Comparison of ENCODE assay signal across 22 cellular contexts in the genomic region with DNA sequence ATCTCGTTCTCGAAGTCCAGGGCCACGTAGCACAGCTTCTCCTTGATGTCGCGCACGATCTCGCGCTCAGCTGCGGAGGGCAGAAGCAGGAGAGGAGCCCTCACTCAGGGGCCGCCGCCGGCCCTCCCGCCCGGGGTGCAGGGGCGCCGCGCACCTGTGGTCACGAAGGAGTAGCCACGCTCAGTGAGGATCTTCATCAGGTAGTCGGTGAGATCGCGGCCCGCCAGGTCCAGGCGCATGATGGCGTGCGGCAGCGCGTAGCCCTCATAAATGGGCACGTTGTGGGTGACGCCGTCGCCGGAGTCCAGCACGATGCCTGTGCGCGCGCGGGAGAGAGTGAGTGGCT. TPM values are rescaled to one million over a fixed set of nuclear protein-coding genes. Genes with fewer than 3 reads are reported as not detected.
A peak's percentile ranks its signal among the peaks of the same experiment; 100 is the strongest.
DNase-seq lines count a peak whose midpoint lies in the region; ATAC-seq, FAIRE-seq and TF ChIP-seq lines count a peak whose summit lies in the region.
"Had no signal": no experiment of that assay in that cellular context is flagged by ENCODE, and none has a peak within 500 bp of the region (broad histone marks: within the 10 kb centered on the region; RNA-seq: fewer than 3 reads in every experiment).

No MANE protein-coding gene starts in this region.

- peaks cover 28 to 71% (median 42%) of the 10 kb centered on the region in 5 donors for H3K27me3 Mint-ChIP-seq in naive thymus-derived CD8-positive, alpha-beta T cell

- TF ChIP-seq CTCF in A673 (conservative IDR thresholded peaks at IDR 0.05; ENCODE audit: low read depth, low read length) (no peak), coronary artery (IDR thresholded peaks at IDR 0.05) (no peak), HepG2 (CRISPR knock-in tag; IDR thresholded peaks at IDR 0.05) (no peak)

- H3K27ac ChIP-seq in A673 (ENCODE audit: low read depth, low read length, poor library complexity, severe bottlenecking) (no peak overlapping the region), coronary artery (no peak overlapping the region), HepG2 (ENCODE audit: extremely low read length, insufficient read depth, low read length) (no peak overlapping the region)
- H3K27ac ChIP-seq: hepatocyte, left lung, upper lobe of left lung had no signal

- DNase-seq in A673 (ENCODE audit: low spot score), result no peak
- DNase-seq in coronary artery (ENCODE audit: low spot score), result no peak
- DNase-seq in naive thymus-derived CD8-positive, alpha-beta T cell, result no peak
- DNase-seq in hepatic stellate cell (ENCODE audit: low spot score), result no peak
- DNase-seq in HepG2 (ENCODE audit: low spot score), result no peak
- no peak for DNase-seq in NCI-H748 treated with DMSO at 0.1 percent for 48 hours (lab: John Stamatoyannopoulos, UW)
- DNase-seq: activated CD4-positive, alpha-beta T cell treated with anti-CD3 and anti-CD28 coated beads for 1 hour; AML-193; amygdala; cortex of kidney; left lung; NCI-H2171 treated with DMSO at 0.1 percent for 48 hours; stimulated activated CD8-positive, alpha-beta memory T cell treated with anti-CD3 and anti-CD28 coated beads, Interleukin-4, amount 100 ng/mL, for 48 hours; T-helper 2 cell had no signal

- peaks cover 70% of the 10 kb centered on the region for H3K27me3 ChIP-seq in A673 (replicated peaks; ENCODE audit: insufficient read depth, low read depth, low read length, poor library complexity)
- H3K27me3 ChIP-seq in HepG2 (ENCODE audit: control insufficient read depth in 1 of 2, insufficient read depth in 2 of 2, low read length in 2 of 2), result peaks cover 0 to 10% of the 10 kb centered on the region in 2 experiments; a peak in 2 of 5 replicates

- no peaks in the 10 kb centered on the region for H3K79me2 ChIP-seq in HepG2 (ENCODE audit: insufficient read depth, low read length)
- H3K79me2 ChIP-seq: hepatocyte had no signal

- WGBS in HepG2 (ENCODE audit: low lambda C conversion rate), result 93% methylated on average over 38 of the region's 38 CpGs

- TF ChIP-seq RAD21 in HepG2 (CRISPR knock-in tag; IDR thresholded peaks at IDR 0.05), result no peak

- BruUV-seq in A673 (replicated peaks; lab: Mats Ljungman, UMichigan) (no TSS peak), HepG2 (replicated peaks; lab: Mats Ljungman, UMichigan) (no TSS peak)

- ATAC-seq in naive thymus-derived CD8-positive, alpha-beta T cell, result no peak
- ATAC-seq in HepG2 (no peak), HG03108 (IDR thresholded peaks at IDR 0.05; ENCODE audit: unreplicated experiment) (no peak)
- ATAC-seq: esophagus mucosa; left lung; natural killer cell treated with Interleukin-12 subunit alpha and Interleukin-12 subunit beta and Interleukin-15 and Interleukin-18, amount 100 ng/mL, for 72 hours had no signal

- peaks cover 0 to 3% (median 0%) of the 10 kb centered on the region in 9 donors for H3K9me3 Mint-ChIP-seq in naive thymus-derived CD8-positive, alpha-beta T cell
- H3K9me3 Mint-ChIP-seq: natural killer cell treated with Interleukin-12 subunit alpha and Interleukin-12 subunit beta and Interleukin-15 and Interleukin-18, amount 100 ng/mL, for 72 hours had no signal

- H3K36me3 Mint-ChIP-seq in naive thymus-derived CD8-positive, alpha-beta T cell, result peaks cover 0 to 6% (median 3%) of the 10 kb centered on the region in 3 donors

- H3K4me1 Mint-ChIP-seq in naive thymus-derived CD8-positive, alpha-beta T cell, result peaks cover 5 to 27% (median 23%) of the 10 kb centered on the region in 4 donors

- no peak overlapping the region for H2AFZ ChIP-seq in HepG2 (ENCODE audit: low read length)
- H2AFZ ChIP-seq: hepatocyte had no signal

- H3K4me3 ChIP-seq in A673 (ENCODE audit: low read depth, low read length, poor library complexity, severe bottlenecking) (peak overlapping the region; percentile 37), coronary artery (peak overlapping the region; percentile 61), HepG2 (replicated peaks in 1 of 3; ENCODE audit: insufficient read depth in 1 of 3, low read depth in 2 of 3, low read length in 3 of 3) (no peak overlapping the region)
- H3K4me3 ChIP-seq: HAP-1, hepatocyte, left lung had no signal

- no peak overlapping the region for H3K27ac Mint-ChIP-seq in naive thymus-derived CD8-positive, alpha-beta T cell
- H3K27ac Mint-ChIP-seq: natural killer cell treated with Interleukin-12 subunit alpha and Interleukin-12 subunit beta and Interleukin-15 and Interleukin-18, amount 100 ng/mL, for 72 hours had no signal

- H3K4me2 ChIP-seq in HepG2 (ENCODE audit: low read depth, low read length), result no peak overlapping the region
- H3K4me2 ChIP-seq: hepatocyte had no signal

- intact Hi-C loops in A673 (cut with micrococcal nuclease; ENCODE audit: unreplicated experiment), result no loop called here
- intact Hi-C loops in HepG2 (cut with micrococcal nuclease; ENCODE audit: unreplicated experiment), result no loop called here

- in situ Hi-C loops in HepG2 (cut with HindIII; ENCODE audit: extremely low pct_ligation_motif_present, low pct_unique_long_range_greater_than_20kb), result no loop called here

- TF ChIP-seq POLR2A in HepG2 (IDR thresholded peaks at IDR 0.05; ENCODE audit: insufficient read depth in 1 of 2, low read depth in 2 of 2, low read length in 2 of 2), result no peak

- peaks cover 13% of the 10 kb centered on the region for H3K4me1 ChIP-seq in A673 (ENCODE audit: insufficient read depth, low read length, poor library complexity, severe bottlenecking)
- H3K4me1 ChIP-seq in ES-I3 (ENCODE audit: insufficient read depth, low read length), result no peaks in the 10 kb centered on the region; the same call in 1 of the 2 replicates
- no peaks in the 10 kb centered on the region for H3K4me1 ChIP-seq in HepG2 (ENCODE audit: insufficient read depth, low read length)
- H3K4me1 ChIP-seq: HAP-1 had no signal

- H3K9ac ChIP-seq in ES-I3 (ENCODE audit: low read depth, low read length) (peak overlapping the region; percentile 11; the same call in 1 of the 2 replicates), HepG2 (ENCODE audit: insufficient read depth, low read depth, low read length) (no peak overlapping the region)

- H4K20me1 ChIP-seq in HepG2 (ENCODE audit: insufficient read depth, low read length), result no peaks in the 10 kb centered on the region

- no peak for FAIRE-seq in HepG2 (lab: Jason Lieb, UNC)

- CTCF ChIA-PET in A673 (lab: Charles Lee) (no interaction called here), HepG2 (lab: Yijun Ruan, JAX; ENCODE audit: low intra/inter-chr PET ratio, low total read pairs) (no interaction called here)

- no peaks in the 10 kb centered on the region for H3K9me3 ChIP-seq in A673 (ENCODE audit: low read depth, low read length, poor library complexity, severe bottlenecking)
- no peaks in the 10 kb centered on the region for H3K9me3 ChIP-seq in ES-I3 (ENCODE audit: control insufficient read depth, insufficient read depth, low read length)
- H3K9me3 ChIP-seq in HepG2 (ENCODE audit: low read length), result no peaks in the 10 kb centered on the region
- H3K9me3 ChIP-seq: HAP-1, left lung, upper lobe of left lung had no signal

- TF ChIP-seq EP300 in HepG2 (IDR thresholded peaks at IDR 0.05; ENCODE audit: low read depth in 2 of 2, low read length in 2 of 2), result no peak
- TF ChIP-seq EP300 in HepG2 (CRISPR knock-in tag; IDR thresholded peaks at IDR 0.05; ENCODE audit: borderline replicate concordance), result no peak

- POLR2A ChIA-PET in A673 (lab: Charles Lee; ENCODE audit: low non-redundant PET) (no interaction called here), HepG2 (lab: Yijun Ruan, JAX) (no interaction called here)
- POLR2A ChIA-PET in naive thymus-derived CD8-positive, alpha-beta T cell (lab: Charles Lee), result no interaction called here

- H3K36me3 ChIP-seq in A673 (ENCODE audit: insufficient read depth, low read length, poor library complexity, severe bottlenecking) (no peaks in the 10 kb centered on the region), ES-I3 (ENCODE audit: insufficient read depth, low read length) (no peaks in the 10 kb centered on the region), HepG2 (replicated peaks in 1 of 2; ENCODE audit: control insufficient read depth in 1 of 2, insufficient read depth in 2 of 2, low read length in 2 of 2) (no peaks in the 10 kb centered on the region)
- H3K36me3 ChIP-seq: HAP-1, left lung, upper lobe of left lung had no signal

- H3K4me3 Mint-ChIP-seq in naive thymus-derived CD8-positive, alpha-beta T cell, result peak overlapping the region; percentile 47 to 93 (median 85)

TF ChIP-seq in HepG2, 621 proteins besides CTCF, POLR2A, EP300 and RAD21 (continues in another document):
- no peak for TF ChIP-seq MEIS1 (CRISPR knock-in tag; IDR thresholded peaks at IDR 0.05; ENCODE audit: borderline replicate concordance)
- no peak for TF ChIP-seq HNF4A (CRISPR knock-in tag; IDR thresholded peaks at IDR 0.05)
- no peak for TF ChIP-seq TBX3 (IDR thresholded peaks at IDR 0.05; ENCODE audit: borderline replicate concordance)

RNA-seq across cellular contexts. Expression of a gene that starts 1.8 kb away (rescaled TPM):
- total RNA-seq in A673 (2021) (not detected in 2 replicates), HepG2 (2016; rRNA removed; fragmentation: Illumina TruSeq; extraction: Trizol) (5.2 and 5.9 TPM in 2 replicates)
- total RNA-seq in naive thymus-derived CD8-positive, alpha-beta T cell, result under 1 TPM; 0.34 to 0.36 TPM
- polyA plus RNA-seq in naive thymus-derived CD8-positive, alpha-beta T cell, result not detected
- 5.1 and 5.2 TPM in 2 replicates for total RNA-seq in HepG2 (2016; cell fraction: cytosol; rRNA removed; fragmentation: Illumina TruSeq; extraction: Trizol; ENCODE audit: low read depth)
- 5.5 TPM in 2 replicates for total RNA-seq in HepG2 (2016; cell fraction: insoluble cytoplasmic fraction; rRNA removed; fragmentation: Illumina TruSeq; extraction: Trizol)
- total RNA-seq in HepG2 (2016; cell fraction: membrane; rRNA removed; fragmentation: Illumina TruSeq; extraction: Trizol), result 5.3 and 6.0 TPM in 2 replicates
- total RNA-seq in HepG2 (2016; cell fraction: nucleus; rRNA removed; fragmentation: Illumina TruSeq; extraction: Trizol), result 3.9 and 5.9 TPM in 2 replicates
- polyA plus RNA-seq in HepG2 (2011; rRNA removed), result 1.4 and 3.0 TPM in 2 replicates
- polyA plus RNA-seq in HepG2 (2011; cell fraction: cytosol; rRNA removed), result 1.6 and 1.8 TPM in 2 replicates
- polyA plus RNA-seq in HepG2 (2011; cell fraction: nucleus; rRNA removed), result 3.8 and 5.9 TPM in 2 replicates
- polyA plus RNA-seq in HepG2 (2012), result 0.86 and 1.1 TPM in 2 replicates
- 11.4 and 12.1 TPM in 2 replicates for polyA plus RNA-seq in HepG2 (2016; cell fraction: cytosol; fragmentation: Illumina TruSeq; extraction: Trizol; ENCODE audit: low read depth)
- 11.6 and 13.4 TPM in 2 replicates for polyA plus RNA-seq in HepG2 (2016; cell fraction: insoluble cytoplasmic fraction; fragmentation: Illumina TruSeq; extraction: Trizol; ENCODE audit: low read depth)
- 11.0 and 11.7 TPM in 2 replicates for polyA plus RNA-seq in HepG2 (2016; cell fraction: membrane; fragmentation: Illumina TruSeq; extraction: Trizol; ENCODE audit: low read depth)
- 15.3 and 15.9 TPM in 2 replicates for polyA plus RNA-seq in HepG2 (2016; cell fraction: nucleus; fragmentation: Illumina TruSeq; extraction: Trizol; ENCODE audit: insufficient read depth, low read depth)
- polyA minus RNA-seq in HepG2 (2011; rRNA and poly(A)+ RNA removed; ENCODE audit: low replicate concordance), result 1.9 TPM in 1 of 2 replicates, not detected in the other
- 0.79 and 3.4 TPM in 2 replicates for polyA minus RNA-seq in HepG2 (2011; cell fraction: cytosol; rRNA and poly(A)+ RNA removed)
- polyA minus RNA-seq in HepG2 (2011; cell fraction: nucleus; rRNA and poly(A)+ RNA removed), result 0.39 and 0.99 TPM in 2 replicates
- total RNA-seq: Daoy; natural killer cell treated with Interleukin-12 subunit alpha and Interleukin-12 subunit beta and Interleukin-15 and Interleukin-18, amount 100 ng/mL, for 72 hours had no signal

Comparison
In these comparisons a context has a peak if more than half of its experiments do, and no peak if none do; other contexts are left out.
1. H3K4me3 ChIP-seq: peak in A673 (single experiment) and coronary artery (single experiment); none in HepG2 (0 of 3).